Comparison of ENCODE assay signal across 13 cellular contexts in genomic region chr1:9388628-9389184, GRCh38.
A peak's percentile ranks its signal among the peaks of the same experiment; 100 is the strongest.
DNase-seq lines count a peak whose midpoint lies in the region; ATAC-seq and TF ChIP-seq lines count a peak whose summit lies in the region.
"Had no signal": no experiment of that assay in that cellular context is flagged by ENCODE, and none has a peak within 500 bp of the region (broad histone marks: within the 10 kb centered on the region; RNA-seq: fewer than 3 reads in every experiment).

No MANE protein-coding gene starts in this region.

- no peak overlapping the region for H3K4me3 Mint-ChIP-seq in natural killer cell treated with Interleukin-12 subunit alpha and Interleukin-12 subunit beta and Interleukin-15 and Interleukin-18, amount 100 ng/mL, for 72 hours
- H3K4me3 Mint-ChIP-seq: dendritic cell treated with granulocyte-macrophage colony-stimulating factor and Interleukin-4, amounts not matched to agents 40 ng/mL and 50 ng/mL, for 4 days had no signal

- no peak for ATAC-seq in natural killer cell treated with Interleukin-12 subunit alpha and Interleukin-12 subunit beta and Interleukin-15 and Interleukin-18, amount 100 ng/mL, for 72 hours

- H3K27me3 Mint-ChIP-seq in natural killer cell treated with Interleukin-12 subunit alpha and Interleukin-12 subunit beta and Interleukin-15 and Interleukin-18, amount 100 ng/mL, for 72 hours, result peaks cover 13 to 16% of the 10 kb centered on the region in 2 donors

- 37 to 49% (median 43%) methylated on average over 7 to 8 of the region's 8 CpGs for whole genome bisulfite sequencing in adrenal gland, 4 donors
- WGBS in transverse colon (ENCODE audit: low coverage in 1 of 2), 2 donors, result 0 to 57% methylated on average over 1 to 8 of the region's 8 CpGs

- H3K36me3 ChIP-seq in adrenal gland (replicated peaks in 1 of 2), result no peaks in the 10 kb centered on the region
- no peaks in the 10 kb centered on the region for H3K36me3 ChIP-seq in transverse colon

- no peak for TF ChIP-seq CTCF in adrenal gland (IDR thresholded peaks at IDR 0.05)
- TF ChIP-seq CTCF in transverse colon (IDR thresholded peaks at IDR 0.05), result no peak

- H3K27ac Mint-ChIP-seq in natural killer cell treated with Interleukin-12 subunit alpha and Interleukin-12 subunit beta and Interleukin-15 and Interleukin-18, amount 100 ng/mL, for 72 hours, result no peak overlapping the region
- H3K27ac Mint-ChIP-seq: dendritic cell treated with granulocyte-macrophage colony-stimulating factor and Interleukin-4, amounts not matched to agents 40 ng/mL and 50 ng/mL, for 4 days had no signal

- H3K9me3 Mint-ChIP-seq in natural killer cell treated with Interleukin-12 subunit alpha and Interleukin-12 subunit beta and Interleukin-15 and Interleukin-18, amount 100 ng/mL, for 72 hours, result no peaks in the 10 kb centered on the region
- H3K9me3 Mint-ChIP-seq: dendritic cell treated with granulocyte-macrophage colony-stimulating factor and Interleukin-4, amounts not matched to agents 40 ng/mL and 50 ng/mL, for 4 days had no signal

- TF ChIP-seq EP300 in transverse colon (IDR thresholded peaks at IDR 0.05; ENCODE audit: low read depth), result no peak

- H3K4me1 ChIP-seq in adrenal gland (replicated peaks in 1 of 2) (peaks cover 27 to 28% of the 10 kb centered on the region in 2 donors), transverse colon (peaks cover 28 to 30% (median 29%) of the 10 kb centered on the region in 4 donors)

- in situ Hi-C loops in transverse colon (cut with MboI; ENCODE audit: low pct_ligation_motif_present in 1 of 4, low pct_unique_long_range_greater_than_20kb in 1 of 4, low sequenced_read_pairs in 3 of 4), result no loop called here

- TF ChIP-seq POLR2A in adrenal gland (IDR thresholded peaks at IDR 0.05), result peak in 1 of 2 donors; percentile 39
- TF ChIP-seq POLR2A in transverse colon (IDR thresholded peaks at IDR 0.05), result no peak

- H3K9me3 ChIP-seq in adrenal gland (replicated peaks in 1 of 3) (no peaks in the 10 kb centered on the region), transverse colon (no peaks in the 10 kb centered on the region)

- H3K27ac ChIP-seq in adrenal gland, result peak overlapping the region; percentile 65 to 89 (median 81)
- H3K27ac ChIP-seq in transverse colon, result peak overlapping the region in 2 of 4 donors; percentile 28 to 36

- DNase-seq in NCI-H510A treated with DMSO at 0.1 percent for 48 hours (lab: John Stamatoyannopoulos, UW) (peak; percentile 78), NCI-H510A (lab: John Stamatoyannopoulos, UW) (no peak), adrenal gland (peak; percentile 60 to 89 (median 82)), inferior parietal cortex (ENCODE audit: extremely low spot score) (peak; percentile 18), transverse colon (peak; percentile 39), OCI-M1 (lab: John Stamatoyannopoulos, UW) (no peak), dermis blood vessel endothelial cell (no peak)
- no peak for DNase-seq in natural killer cell treated with Interleukin-12 subunit alpha and Interleukin-12 subunit beta and Interleukin-15 and Interleukin-18, amount 100 ng/mL, for 72 hours (ENCODE audit: low spot score)
- DNase-seq: 8988T; activated T-cell treated with anti-CD3 and anti-CD28 coated beads, Interleukin-2, amount 50 U/mL, for 1 hour; NK-92 treated with Interleukin-12 subunit alpha and Interleukin-12 subunit beta, amount 100 ng/mL, for 24 hours; T-helper 9 cell had no signal

- no peaks in the 10 kb centered on the region for H3K36me3 Mint-ChIP-seq in natural killer cell treated with Interleukin-12 subunit alpha and Interleukin-12 subunit beta and Interleukin-15 and Interleukin-18, amount 100 ng/mL, for 72 hours

- no peaks in the 10 kb centered on the region for H3K4me1 Mint-ChIP-seq in natural killer cell treated with Interleukin-12 subunit alpha and Interleukin-12 subunit beta and Interleukin-15 and Interleukin-18, amount 100 ng/mL, for 72 hours (ENCODE audit: low read depth in 2 of 2)

- H3K27me3 ChIP-seq in adrenal gland, result no peaks in the 10 kb centered on the region
- no peaks in the 10 kb centered on the region for H3K27me3 ChIP-seq in transverse colon

- intact Hi-C loops in adrenal gland (cut with DNase I), result no loop called here
- intact Hi-C loops in transverse colon (cut with DNase I; ENCODE audit: low total_unique reads), result loop anchor here (1.0 kb wide), 1 partner anchor 29 kb away; no protein-coding TSS in a partner anchor

- no peak overlapping the region for H3K4me3 ChIP-seq in adrenal gland
- H3K4me3 ChIP-seq in transverse colon, result no peak overlapping the region

Comparison
In these comparisons a context has a peak if more than half of its experiments do, and no peak if none do; other contexts are left out.
1. DNase-seq: peak in NCI-H510A treated with DMSO at 0.1 percent for 48 hours (single experiment), adrenal gland (7 of 7), inferior parietal cortex (single experiment) and transverse colon (single experiment); none in NCI-H510A (single experiment), OCI-M1 (single experiment), dermis blood vessel endothelial cell (single experiment) and natural killer cell treated with Interleukin-12 subunit alpha and Interleukin-12 subunit beta and Interleukin-15 and Interleukin-18, amount 100 ng/mL, for 72 hours (single experiment).